Comparison of ENCODE assay signal across 13 cellular contexts in genomic region chr5:32785639-32786216, GRCh38.
DNase-seq lines count a peak whose midpoint lies in the region; ATAC-seq, FAIRE-seq and TF ChIP-seq lines count a peak whose summit lies in the region.
"Had no signal": no experiment of that assay in that cellular context is flagged by ENCODE, and none has a peak within 500 bp of the region (broad histone marks: within the 10 kb centered on the region; RNA-seq: fewer than 3 reads in every experiment).

No MANE protein-coding gene starts in this region.

- no peak overlapping the region for H2BK5ac ChIP-seq in H1 (ENCODE audit: low read depth, low read length)

- no peak overlapping the region for H3K18ac ChIP-seq in H1 (ENCODE audit: extremely low read depth, low read length)

- TF ChIP-seq EP300 in H1 (IDR thresholded peaks at IDR 0.05; ENCODE audit: borderline replicate concordance in 1 of 2, low read depth in 2 of 2, low read length in 2 of 2), result no peak

- FAIRE-seq in H1 (lab: Jason Lieb, UNC), result no peak

- peaks cover 20% of the 10 kb centered on the region for H3K4me1 ChIP-seq in PC-3 (ENCODE audit: insufficient read depth, low read length)
- H3K4me1 ChIP-seq in H1 (replicated peaks in 1 of 4; ENCODE audit: control insufficient read depth in 3 of 4, insufficient read depth in 4 of 4, low read length in 3 of 4), result no peaks in the 10 kb centered on the region; a peak in 1 of 7 replicates
- H3K4me1 ChIP-seq: gastrocnemius medialis had no signal

- no peak for TF ChIP-seq RAD21 in H1 (IDR thresholded peaks at IDR 0.05 in 1 of 2, conservative IDR thresholded peaks at IDR 0.05 in 1 of 2; ENCODE audit: low read depth in 2 of 2, low read length in 2 of 2)

- DNase-seq in PC-3, result peak; percentile 73
- DNase-seq in H1 (ENCODE audit: low read depth in 1 of 2, low spot score in 2 of 2), result no peak
- peak; percentile 53 for DNase-seq in retina
- no peak for DNase-seq in WERI-Rb-1
- no peak for DNase-seq in activated CD4-positive, alpha-beta T cell treated with anti-CD3 and anti-CD28 coated beads for 36 hours
- DNase-seq: activated T-cell treated with anti-CD3 and anti-CD28 coated beads, Interleukin-2, amount 50 U/mL, for 72 hours; gastrocnemius medialis; NCI-H2081 had no signal

- H3K23me2 ChIP-seq in H1 (ENCODE audit: low read depth, low read length), result no peaks in the 10 kb centered on the region

- H3K27me3 ChIP-seq in PC-3 (ENCODE audit: low read length), result no peaks in the 10 kb centered on the region
- peaks cover 0 to 2% (median 0%) of the 10 kb centered on the region in 4 experiments; a peak in 2 of 7 replicates for H3K27me3 ChIP-seq in H1 (replicated peaks in 1 of 4; ENCODE audit: control insufficient read depth in 3 of 4, extremely low read depth in 1 of 4, insufficient read depth in 3 of 4, low read length in 3 of 4)
- peaks cover 78% of the 10 kb centered on the region for H3K27me3 ChIP-seq in WERI-Rb-1 (ENCODE audit: insufficient read depth, low read depth, severe bottlenecking)
- H3K27me3 ChIP-seq: gastrocnemius medialis had no signal

- H3K36me3 Mint-ChIP-seq in activated CD4-positive, alpha-beta T cell treated with anti-CD3 and anti-CD28 coated beads for 36 hours (ENCODE audit: low read depth), result no peaks in the 10 kb centered on the region

- H2BK12ac ChIP-seq in H1 (ENCODE audit: low read depth, low read length), result no peak overlapping the region

- H3K27ac ChIP-seq in PC-3 (ENCODE audit: low read length), result peak overlapping the region; percentile 69
- H3K27ac ChIP-seq in H1 (ENCODE audit: low read depth, low read length), result no peak overlapping the region
- no peak overlapping the region for H3K27ac ChIP-seq in WERI-Rb-1
- H3K27ac ChIP-seq: gastrocnemius medialis had no signal

- 0 out of 2 replicates have a peak overlapping the region, but pooled peaks have one; percentile 31 for H2BK15ac ChIP-seq in H1 (ENCODE audit: low read length)

- intact Hi-C loops in PC-3 (cut with micrococcal nuclease), result no loop called here
- intact Hi-C loops in activated CD4-positive, alpha-beta T cell treated with anti-CD3 and anti-CD28 coated beads for 36 hours (cut with DNase I, micrococcal nuclease), result no loop called here

- peaks cover 2% of the 10 kb centered on the region for H3K27me3 Mint-ChIP-seq in activated CD4-positive, alpha-beta T cell treated with anti-CD3 and anti-CD28 coated beads for 36 hours
- H3K27me3 Mint-ChIP-seq: central memory CD8-positive, alpha-beta T cell had no signal

- H3K27ac Mint-ChIP-seq in activated CD4-positive, alpha-beta T cell treated with anti-CD3 and anti-CD28 coated beads for 36 hours, result no peak overlapping the region
- H3K27ac Mint-ChIP-seq: activated T-cell treated with anti-CD3 and anti-CD28 coated beads, Interleukin-2, amount 50 U/mL, for 72 hours had no signal

- H3K4me1 Mint-ChIP-seq in activated CD4-positive, alpha-beta T cell treated with anti-CD3 and anti-CD28 coated beads for 36 hours, result no peaks in the 10 kb centered on the region
- H3K4me1 Mint-ChIP-seq: central memory CD8-positive, alpha-beta T cell had no signal

- no peak overlapping the region for H3K4ac ChIP-seq in H1 (replicated peaks; ENCODE audit: insufficient read length, low read depth, low read length)

- POLR2A ChIA-PET in PC-3 (lab: Charles Lee; ENCODE audit: unreplicated experiment), result no interaction called here
- POLR2A ChIA-PET in H1 (lab: Charles Lee; ENCODE audit: partially characterized antibody), result no interaction called here
- POLR2A ChIA-PET in activated CD4-positive, alpha-beta T cell treated with anti-CD3 and anti-CD28 coated beads for 36 hours (lab: Charles Lee), result no interaction called here

- H3K56ac ChIP-seq in H1 (replicated peaks; ENCODE audit: insufficient read length, low read depth, low read length), result no peak overlapping the region

- no peaks in the 10 kb centered on the region for H3F3A ChIP-seq in PC-3 (ENCODE audit: low read length, unreplicated experiment)

- no peak overlapping the region for H3K4me3 Mint-ChIP-seq in activated CD4-positive, alpha-beta T cell treated with anti-CD3 and anti-CD28 coated beads for 36 hours
- H3K4me3 Mint-ChIP-seq: activated T-cell treated with anti-CD3 and anti-CD28 coated beads, Interleukin-2, amount 50 U/mL, for 72 hours; central memory CD8-positive, alpha-beta T cell had no signal

- WGBS in H1 (ENCODE audit: extremely low coverage in 1 of 2, insufficient coverage in 1 of 2, insufficient read length in 1 of 2, insufficient replicate concordance in 2 of 2, low coverage in 1 of 2, low lambda C conversion rate in 2 of 2, missing lambda C conversion rate in 1 of 2), 2 experiments, result 92% methylated on average over 2 of the region's 2 CpGs; no CpG with 5 or more reads in 1 of the 2 experiments

- no peak overlapping the region for H3K14ac ChIP-seq in H1 (ENCODE audit: insufficient read length)

- H3K9ac ChIP-seq in PC-3 (ENCODE audit: low read length), result peak overlapping the region; percentile 20; the same call in 1 of the 2 replicates
- H3K9ac ChIP-seq in H1 (replicated peaks in 1 of 4; ENCODE audit: extremely low read depth in 1 of 4, low read depth in 3 of 4, low read length in 3 of 4), result no peak overlapping the region

- no peak overlapping the region for H2BK120ac ChIP-seq in H1 (replicated peaks; ENCODE audit: low read depth, low read length)

- CTCF ChIA-PET in PC-3 (lab: Charles Lee) (no interaction called here), H1 (lab: Charles Lee; ENCODE audit: partially characterized antibody) (interaction anchor here (0.5 to 1.3 kb wide), 4 partner anchors 9 to 94 kb away, joined by 3 to 4 read pairs (median 3); no protein-coding TSS in a partner anchor)
- CTCF ChIA-PET in activated CD4-positive, alpha-beta T cell treated with anti-CD3 and anti-CD28 coated beads for 36 hours (lab: Charles Lee), result interaction anchor here (0.6 kb wide), 1 partner anchor 227 kb away, joined by 3 read pairs; no protein-coding TSS in a partner anchor

- H3K79me1 ChIP-seq in H1 (ENCODE audit: low read depth, low read length), result no peaks in the 10 kb centered on the region

- no peaks in the 10 kb centered on the region for H3K36me3 ChIP-seq in PC-3 (ENCODE audit: low read depth, low read length)
- H3K36me3 ChIP-seq in H1 (ENCODE audit: control insufficient read depth in 2 of 4, insufficient read depth in 4 of 4, low read length in 3 of 4), result no peaks in the 10 kb centered on the region
- no peaks in the 10 kb centered on the region for H3K36me3 ChIP-seq in WERI-Rb-1
- H3K36me3 ChIP-seq: gastrocnemius medialis had no signal

- H3K4me2 ChIP-seq in PC-3 (ENCODE audit: low read length) (peak overlapping the region; percentile 17; the same call in 1 of the 2 replicates), H1 (ENCODE audit: insufficient read depth in 1 of 2, low read depth in 2 of 2, low read length in 2 of 2) (no peak overlapping the region)

- no peaks in the 10 kb centered on the region for H3K9me2 ChIP-seq in PC-3 (replicated peaks; ENCODE audit: low read length)

- no peak overlapping the region for H4K5ac ChIP-seq in H1 (ENCODE audit: insufficient read length, low read depth, low read length)

- ATAC-seq in GM18868 (IDR thresholded peaks at IDR 0.05; ENCODE audit: unreplicated experiment) (peak; percentile 87), PC-3 (peak; percentile 29), GM18498 (IDR thresholded peaks at IDR 0.05; ENCODE audit: unreplicated experiment) (no peak), GM19035 (IDR thresholded peaks at IDR 0.05; ENCODE audit: unreplicated experiment) (no peak)
- ATAC-seq in activated CD4-positive, alpha-beta T cell treated with anti-CD3 and anti-CD28 coated beads for 36 hours, result no peak
- ATAC-seq: activated T-cell treated with anti-CD3 and anti-CD28 coated beads, Interleukin-2, amount 50 U/mL, for 72 hours; gastrocnemius medialis had no signal

- no peak overlapping the region for H4K8ac ChIP-seq in H1 (ENCODE audit: extremely low read depth, insufficient read depth, low read length)

- H3K79me2 ChIP-seq in PC-3 (ENCODE audit: low read length) (no peaks in the 10 kb centered on the region), H1 (ENCODE audit: control insufficient read depth in 1 of 2, insufficient read depth in 2 of 2, low read length in 2 of 2) (no peaks in the 10 kb centered on the region)

- no peak overlapping the region for H2BK20ac ChIP-seq in H1 (ENCODE audit: low read length)

- no peak overlapping the region for H4K91ac ChIP-seq in H1 (replicated peaks; ENCODE audit: insufficient read length, low read length)

- no peak overlapping the region for H3K23ac ChIP-seq in H1 (ENCODE audit: insufficient read length)

- no TSS peak for BruUV-seq in PC-3 (replicated peaks; lab: Mats Ljungman, UMichigan)

- H2AK5ac ChIP-seq in H1 (ENCODE audit: low read depth, low read length), result no peak overlapping the region

- no peaks in the 10 kb centered on the region for H3K9me3 Mint-ChIP-seq in activated CD4-positive, alpha-beta T cell treated with anti-CD3 and anti-CD28 coated beads for 36 hours (ENCODE audit: low read depth)
- H3K9me3 Mint-ChIP-seq: central memory CD8-positive, alpha-beta T cell had no signal

- H4K20me1 ChIP-seq in PC-3 (ENCODE audit: low read length) (no peaks in the 10 kb centered on the region), H1 (replicated peaks in 1 of 2; ENCODE audit: control insufficient read depth in 1 of 2, insufficient read depth in 2 of 2, low read length in 2 of 2) (no peaks in the 10 kb centered on the region)

- H2AFZ ChIP-seq in PC-3 (ENCODE audit: low read length), result no peak overlapping the region
- H2AFZ ChIP-seq in H1 (ENCODE audit: low read length), result no peak overlapping the region

- TF ChIP-seq POLR2A in H1 (IDR thresholded peaks at IDR 0.05; ENCODE audit: control extremely low read depth in 1 of 2, low read depth in 2 of 2, low read length in 2 of 2), result no peak

- TF ChIP-seq CTCF in PC-3 (conservative IDR thresholded peaks at IDR 0.05; ENCODE audit: low read depth, low read length), result no peak
- no peak for TF ChIP-seq CTCF in H1 (IDR thresholded peaks at IDR 0.05; ENCODE audit: control extremely low read depth in 1 of 3, insufficient read depth in 1 of 3, low read depth in 1 of 3, low read length in 3 of 3)
- TF ChIP-seq CTCF in WERI-Rb-1 (IDR thresholded peaks at IDR 0.05; ENCODE audit: low read depth, low read length), result no peak

- no peaks in the 10 kb centered on the region for H3K9me3 ChIP-seq in PC-3 (ENCODE audit: low read length)
- 0 out of 4 replicates have a peak, but pooled peaks cover 0 to 2% of the 10 kb centered on the region in 2 experiments for H3K9me3 ChIP-seq in H1 (ENCODE audit: insufficient read depth in 2 of 2, low read depth in 1 of 2, low read length in 1 of 2)
- H3K9me3 ChIP-seq in WERI-Rb-1 (ENCODE audit: severe bottlenecking), result no peaks in the 10 kb centered on the region
- H3K9me3 ChIP-seq: gastrocnemius medialis had no signal

- no peak overlapping the region for H3K4me3 ChIP-seq in PC-3 (ENCODE audit: low read length)
- H3K4me3 ChIP-seq in H1 (ENCODE audit: extremely low read depth in 1 of 4, insufficient read depth in 2 of 4, low read depth in 3 of 4, low read length in 4 of 4), result no peak overlapping the region
- no peak overlapping the region for H3K4me3 ChIP-seq in WERI-Rb-1 (ENCODE audit: low read depth, low read length)
- H3K4me3 ChIP-seq: gastrocnemius medialis, lung had no signal

TF ChIP-seq in H1, 55 proteins besides CTCF, POLR2A, EP300 and RAD21 (continues in another document):
- TF ChIP-seq YY1 (IDR thresholded peaks at IDR 0.05; ENCODE audit: low read depth, low read length) (no peak), CHD2 (IDR thresholded peaks at IDR 0.05; ENCODE audit: low read length) (no peak), RBBP5 (IDR thresholded peaks at IDR 0.05; ENCODE audit: borderline replicate concordance, low read depth, low read length) (no peak)

Comparison
In these comparisons a context has a peak if more than half of its experiments do, and no peak if none do; other contexts are left out.
1. ATAC-seq: peak in GM18868 (single experiment) and PC-3 (single experiment); none in GM18498 (single experiment), GM19035 (single experiment) and activated CD4-positive, alpha-beta T cell treated with anti-CD3 and anti-CD28 coated beads for 36 hours (single experiment).
2. DNase-seq: peak in PC-3 (single experiment) and retina (single experiment); none in H1 (0 of 2), WERI-Rb-1 (single experiment) and activated CD4-positive, alpha-beta T cell treated with anti-CD3 and anti-CD28 coated beads for 36 hours (single experiment).